ENCODE assay signal across 1 cellular context in genomic region chr2:225378984-225379383, GRCh38.
TF ChIP-seq lines count a peak whose summit lies in the region.

No MANE protein-coding gene starts in this region.

TF ChIP-seq in GM23338, 12 proteins besides CTCF, POLR2A, EP300 and RAD21 (continued from another document):
- TF ChIP-seq ZNF462 (CRISPR knock-in tag; IDR thresholded peaks at IDR 0.05) (peak; percentile 60; the same call in 1 of the 2 replicates), CREB1 (CRISPR knock-in tag; IDR thresholded peaks at IDR 0.05; ENCODE audit: low read depth) (0 out of 2 replicates have a peak, but pooled peaks have one; percentile 22), ZNF331 (CRISPR knock-in tag; IDR thresholded peaks at IDR 0.05; ENCODE audit: low read depth) (no peak), ETS1 (IDR thresholded peaks at IDR 0.05) (no peak), ZNF114 (CRISPR knock-in tag; IDR thresholded peaks at IDR 0.05) (no peak)
TF ChIP-seq in GM23338: peak in this region for 2.
